Comparison of ENCODE assay signal across 17 cellular contexts in genomic region chr13:43865892-43866291, GRCh38. TPM values are rescaled to one million over a fixed set of nuclear protein-coding genes. Genes with fewer than 3 reads are reported as not detected.
DNase-seq lines count a peak whose midpoint lies in the region; ATAC-seq and TF ChIP-seq lines count a peak whose summit lies in the region.
"Had no signal": no experiment of that assay in that cellular context is flagged by ENCODE, and none has a peak within 500 bp of the region (broad histone marks: within the 10 kb centered on the region; RNA-seq: fewer than 3 reads in every experiment).

No MANE protein-coding gene starts in this region.

- H2BK20ac ChIP-seq in H9 (ENCODE audit: low read depth, low read length, poor library complexity, severe bottlenecking) = no peak overlapping the region

- no peak overlapping the region for H3K56ac ChIP-seq in H9 (ENCODE audit: insufficient read length, low read depth, low read length)

- H3T11ph ChIP-seq in H9 (ENCODE audit: low read length) = no peak overlapping the region

- no peaks in the 10 kb centered on the region for H3K4me1 ChIP-seq in H9 (ENCODE audit: insufficient read depth, low read length)
- H3K4me1 ChIP-seq: body of pancreas, psoas muscle, upper lobe of right lung had no signal

- no peak overlapping the region for H3K23ac ChIP-seq in H9 (ENCODE audit: insufficient read length, low read depth, low read length)

- no peak overlapping the region for H2BK12ac ChIP-seq in H9 (ENCODE audit: insufficient read length, low read depth, low read length)

- peaks cover 0 to 12% of the 10 kb centered on the region in 2 experiments; a peak in 3 of 4 replicates for H3K4me1 Mint-ChIP-seq in H9
- H3K4me1 Mint-ChIP-seq: activated CD4-positive, alpha-beta T cell treated with anti-CD3 and anti-CD28 coated beads, Interleukin-2, amount 10 ng/mL, durations not matched to agents 7 days and 5 days had no signal

- H3K9ac ChIP-seq in H9 (ENCODE audit: extremely low read depth, insufficient read length, low read length) = no peak overlapping the region

- TF ChIP-seq CTCF in H9 (conservative IDR thresholded peaks at IDR 0.05) (no peak), astrocyte of the spinal cord (IDR thresholded peaks at IDR 0.05; ENCODE audit: low read depth, low read length) (no peak)

- no peak overlapping the region for H2AK5ac ChIP-seq in H9 (ENCODE audit: insufficient read length, low read length)

- no peak overlapping the region for H4K91ac ChIP-seq in H9 (ENCODE audit: insufficient read length, low read depth, low read length)

- H3K27ac Mint-ChIP-seq in H9 = no peak overlapping the region
- H3K27ac Mint-ChIP-seq: activated CD4-positive, alpha-beta T cell treated with anti-CD3 and anti-CD28 coated beads, Interleukin-2, amount 10 ng/mL, durations not matched to agents 7 days and 5 days; T-helper 2 cell treated with Interferon-gamma antibody and Interleukin-4, amounts not matched to agents 5 μg/mL and 100 μg/mL, for 36 hours had no signal

- H4K20me1 ChIP-seq in H9 (ENCODE audit: control insufficient read depth, insufficient read depth, insufficient read length) = no peaks in the 10 kb centered on the region
- H4K20me1 ChIP-seq: BLaER1 treated with 17β-estradiol and CSF1 and Interleukin-3, amounts not matched to agents 10 nM and 100 nM had no signal

- peak; percentile 16 for DNase-seq in ACHN
- DNase-seq in H9 = no peak
- peak; percentile 17 for DNase-seq in astrocyte of the spinal cord (ENCODE audit: low read depth, low spot score)
- DNase-seq in foreskin melanocyte = peak; percentile 38
- no peak for DNase-seq in cerebellum (ENCODE audit: low spot score)
- DNase-seq in HT-29 (ENCODE audit: low spot score) = no peak
- no peak for DNase-seq in midbrain (lab: John Stamatoyannopoulos, UW)
- no peak for DNase-seq in Right ventricle myocardium superior
- DNase-seq: activated CD4-positive, alpha-beta T cell treated with anti-CD3 and anti-CD28 coated beads, Interleukin-2, amount 10 ng/mL, durations not matched to agents 7 days and 5 days; body of pancreas; NCI-H1105 treated with DMSO at 0.1 percent for 48 hours; NCI-H510A treated with DMSO at 0.1 percent for 48 hours; psoas muscle; upper lobe of right lung had no signal

- no peaks in the 10 kb centered on the region for H3K27me3 Mint-ChIP-seq in H9 (ENCODE audit: low read depth)

- H3K14ac ChIP-seq in H9 (ENCODE audit: insufficient read depth, low read length) = no peak overlapping the region

- peaks cover 4 to 10% of the 10 kb centered on the region in 2 experiments; a peak in 3 of 5 replicates for H3K9me3 Mint-ChIP-seq in H9
- H3K9me3 Mint-ChIP-seq: activated CD4-positive, alpha-beta T cell treated with anti-CD3 and anti-CD28 coated beads, Interleukin-2, amount 10 ng/mL, durations not matched to agents 7 days and 5 days; T-helper 2 cell treated with Interferon-gamma antibody and Interleukin-4, amounts not matched to agents 5 μg/mL and 100 μg/mL, for 36 hours had no signal

- H3K4me3 Mint-ChIP-seq in H9 = no peak overlapping the region
- H3K4me3 Mint-ChIP-seq: activated CD4-positive, alpha-beta T cell treated with anti-CD3 and anti-CD28 coated beads, Interleukin-2, amount 10 ng/mL, durations not matched to agents 7 days and 5 days; T-helper 2 cell treated with Interferon-gamma antibody and Interleukin-4, amounts not matched to agents 5 μg/mL and 100 μg/mL, for 36 hours had no signal

- H2BK5ac ChIP-seq in H9 (ENCODE audit: insufficient read length, low read length) = no peak overlapping the region

- peak overlapping the region; percentile 72 for H4K5ac ChIP-seq in H9 (ENCODE audit: insufficient read length, low read depth, low read length)

- no peak overlapping the region for H2AFZ ChIP-seq in H9 (ENCODE audit: low read length)

- intact Hi-C loops in Right ventricle myocardium superior (cut with DNase I) = no loop called here

- no peak overlapping the region for H2BK15ac ChIP-seq in H9 (ENCODE audit: low read depth, low read length)

- no peaks in the 10 kb centered on the region for H3K9me3 ChIP-seq in H9 (ENCODE audit: control insufficient read depth, low read depth, low read length)
- H3K9me3 ChIP-seq: body of pancreas, psoas muscle, upper lobe of right lung had no signal

- H3K4me2 ChIP-seq in H9 (ENCODE audit: insufficient read depth, insufficient read length, low read length) = no peak overlapping the region

- H3K27me3 ChIP-seq in H9 (ENCODE audit: insufficient read depth, low read length) = no peaks in the 10 kb centered on the region
- H3K27me3 ChIP-seq: BLaER1 treated with 17β-estradiol and CSF1 and Interleukin-3, amounts not matched to agents 10 nM and 100 nM; body of pancreas; upper lobe of right lung had no signal

- H3K79me1 ChIP-seq in H9 (ENCODE audit: insufficient read depth, low read depth, low read length, poor library complexity, severe bottlenecking) = no peaks in the 10 kb centered on the region

- no peak overlapping the region for H3K18ac ChIP-seq in H9 (ENCODE audit: insufficient read length, low read depth, low read length)

- H3K27ac ChIP-seq in H9 (ENCODE audit: insufficient read length, low read depth, low read length) = no peak overlapping the region
- H3K27ac ChIP-seq: body of pancreas, psoas muscle, upper lobe of right lung had no signal

- no peaks in the 10 kb centered on the region for H3K23me2 ChIP-seq in H9 (ENCODE audit: insufficient read length, low read depth, low read length, poor library complexity, severe bottlenecking)

- in situ Hi-C loops in ACHN (cut with HindIII; ENCODE audit: low pct_ligation_motif_present, low pct_unique_long_range_greater_than_20kb, low sequenced_read_pairs) = no loop called here
- in situ Hi-C loops in astrocyte of the spinal cord (cut with HindIII; ENCODE audit: low sequenced_read_pairs) = no loop called here

- no CpG with 5 or more reads among the region's 4 CpGs for WGBS in H9 (ENCODE audit: extremely low coverage, insufficient read length, low lambda C conversion rate)

- peaks cover 11 to 28% (median 14%) of the 10 kb centered on the region in 3 experiments for H3K36me3 Mint-ChIP-seq in H9 (ENCODE audit: insufficient read depth in 1 of 3, low read depth in 3 of 3)

- H2BK120ac ChIP-seq in H9 (ENCODE audit: low read depth, low read length, poor library complexity, severe bottlenecking) = no peak overlapping the region

- H4K8ac ChIP-seq in H9 (replicated peaks; ENCODE audit: insufficient read length, low read depth, low read length) = no peak overlapping the region

- no peak overlapping the region for H3K4me3 ChIP-seq in astrocyte of the spinal cord (ENCODE audit: low read depth, low read length)
- H3K4me3 ChIP-seq: BLaER1 treated with 17β-estradiol and CSF1 and Interleukin-3, amounts not matched to agents 10 nM and 100 nM; body of pancreas; psoas muscle; upper lobe of right lung had no signal

- no peaks in the 10 kb centered on the region for H3K79me2 ChIP-seq in H9 (ENCODE audit: insufficient read depth, low read length)

- ATAC-seq in Right ventricle myocardium superior (ENCODE audit: poor library complexity) = no peak
- ATAC-seq: body of pancreas, Panc1, psoas muscle, upper lobe of right lung had no signal

- no peak overlapping the region for H3K4ac ChIP-seq in H9 (ENCODE audit: low read depth, low read length)

RNA-seq across cellular contexts. Expression of gene CCDC122, which starts 13.6 kb away (rescaled TPM):
- total RNA-seq in H9 (2021) = 5.0 and 5.6 TPM in 2 replicates
- 4.2 TPM for total RNA-seq in cerebellum
- total RNA-seq in HT-29 (2014; rRNA removed; shearing (Covaris generic)) = 0.31 and 1.1 TPM in 2 replicates
- 3.4 TPM for total RNA-seq in Right ventricle myocardium superior

RNA-seq across cellular contexts. Expression of gene LACC1, which starts 13.8 kb away (rescaled TPM):
- total RNA-seq in H9 (2021) (3.0 and 3.7 TPM in 2 replicates), cerebellum (2.4 TPM), Right ventricle myocardium superior (4.2 TPM)
- 2.1 and 5.7 TPM in 2 replicates for total RNA-seq in HT-29 (2014; rRNA removed; shearing (Covaris generic))

Comparison
In these comparisons a context has a peak if more than half of its experiments do, and no peak if none do; other contexts are left out.
1. DNase-seq: peak in ACHN (single experiment), astrocyte of the spinal cord (single experiment) and foreskin melanocyte (single experiment); none in H9 (single experiment), cerebellum (single experiment), HT-29 (single experiment), midbrain (single experiment) and Right ventricle myocardium superior (single experiment).